Comparison of ENCODE assay signal across 9 cellular contexts in the genomic region with DNA sequence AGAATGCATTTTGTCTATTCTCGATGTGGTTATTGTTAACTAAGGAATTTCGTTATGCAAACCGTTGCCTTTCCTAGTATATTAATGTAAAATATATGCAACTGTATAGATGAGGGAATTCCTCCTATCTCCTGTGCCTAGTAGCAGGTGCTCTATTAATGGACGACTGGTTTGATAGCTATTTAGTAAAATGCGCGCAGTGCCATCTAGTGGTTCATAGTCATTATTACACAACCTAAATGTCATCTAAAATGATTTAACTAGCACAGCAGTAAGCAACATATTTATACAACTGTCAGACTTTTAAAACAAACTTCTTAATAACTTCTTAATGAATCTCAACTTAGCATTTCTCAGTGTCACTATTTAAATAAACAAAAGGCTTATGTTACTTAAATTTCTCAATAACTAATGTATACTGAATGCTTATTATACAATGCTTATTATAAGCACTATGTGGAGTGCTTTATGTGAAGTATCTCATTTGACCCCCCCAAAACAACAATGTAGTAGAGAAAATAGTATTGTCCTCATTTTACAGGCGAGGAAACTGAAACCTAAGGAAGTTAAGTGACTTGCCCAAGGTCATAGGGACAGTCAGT.
A peak's percentile ranks its signal among the peaks of the same experiment; 100 is the strongest.
DNase-seq lines count a peak whose midpoint lies in the region; ATAC-seq, FAIRE-seq and TF ChIP-seq lines count a peak whose summit lies in the region.
"Had no signal": no experiment of that assay in that cellular context is flagged by ENCODE, and none has a peak within 500 bp of the region (broad histone marks: within the 10 kb centered on the region; RNA-seq: fewer than 3 reads in every experiment).

No MANE protein-coding gene starts in this region.

- POLR2A ChIA-PET in T-cell (lab: Charles Lee) = no interaction called here

- H3K4me1 Mint-ChIP-seq in T-cell = peaks cover 4 to 6% (median 4%) of the 10 kb centered on the region in 3 donors

- H3K4me3 Mint-ChIP-seq in T-cell = no peak overlapping the region

- no peak overlapping the region for H3K4me3 ChIP-seq in epithelial cell of esophagus (ENCODE audit: low read length)

- DNase-seq in AML-193 (lab: John Stamatoyannopoulos, UW) (peak; percentile 42 to 49), GM18507 (ENCODE audit: extremely low spot score, insufficient read length, low read depth) (peak; percentile 14), NCI-H187 treated with DMSO at 0.1 percent for 48 hours (lab: John Stamatoyannopoulos, UW) (peak; percentile 27), T-cell (peak in 13 of 34 experiments; percentile 1 to 25 (median 5)), epithelial cell of esophagus (ENCODE audit: low read depth) (peak; percentile 76), myocyte (ENCODE audit: low read depth) (peak; percentile 73)
- DNase-seq: left cardiac atrium had no signal

- no peaks in the 10 kb centered on the region for H3K36me3 Mint-ChIP-seq in T-cell

- CTCF ChIA-PET in T-cell (lab: Charles Lee) = interaction anchor here (0.6 to 1.6 kb wide), 11 partner anchors 9 to 1558 kb away, joined by 3 to 17 read pairs (median 3); no protein-coding TSS in a partner anchor

- FAIRE-seq in GM18507 (lab: Jason Lieb, UNC) = peak; percentile 81

- H3K9me3 Mint-ChIP-seq in T-cell = no peaks in the 10 kb centered on the region

- TF ChIP-seq CTCF in epithelial cell of esophagus (IDR thresholded peaks at IDR 0.05; ENCODE audit: insufficient read depth, low read depth, low read length, missing control alignments) = peak; percentile 62

- H3K27ac Mint-ChIP-seq in T-cell = no peak overlapping the region

- ATAC-seq in HG02884 (IDR thresholded peaks at IDR 0.05; ENCODE audit: unreplicated experiment) (peak; percentile 76), T-cell (replicated peaks in 1 of 4) (peak; percentile 44 to 55 (median 54)), HG03439 (IDR thresholded peaks at IDR 0.05; ENCODE audit: unreplicated experiment) (no peak)

- peaks cover 11 to 19% of the 10 kb centered on the region in 2 donors for H3K27me3 Mint-ChIP-seq in T-cell
